In genomic region chr2:201465524-201465971, GRCh38 we compare ENCODE assay signal across 12 cellular contexts. TPM values are rescaled to one million over a fixed set of nuclear protein-coding genes. Genes with fewer than 3 reads are reported as not detected.
DNase-seq lines count a peak whose midpoint lies in the region; ATAC-seq and TF ChIP-seq lines count a peak whose summit lies in the region.
"Had no signal": no experiment of that assay in that cellular context is flagged by ENCODE, and none has a peak within 500 bp of the region (broad histone marks: within the 10 kb centered on the region; RNA-seq: fewer than 3 reads in every experiment).

No MANE protein-coding gene starts in this region.

- peak overlapping the region; percentile 28 for H2BK15ac ChIP-seq in mesenchymal stem cell (ENCODE audit: low read depth, poor library complexity, severe bottlenecking)

- H2BK120ac ChIP-seq in mesenchymal stem cell (ENCODE audit: low read depth, low read length) = peak overlapping the region; percentile 5

- H3K4me1 ChIP-seq in mesenchymal stem cell (ENCODE audit: control insufficient read depth, insufficient read depth, low read depth, low read length) (peaks cover 14% of the 10 kb centered on the region), thoracic aorta (ENCODE audit: control insufficient read depth in 1 of 2, low read depth in 2 of 2) (peaks cover 5 to 22% of the 10 kb centered on the region in 2 donors)

- peaks cover 10% of the 10 kb centered on the region for H3K79me1 ChIP-seq in mesenchymal stem cell (replicated peaks; ENCODE audit: low read length, poor library complexity, severe bottlenecking)

- ATAC-seq in thoracic aorta (ENCODE audit: insufficient number of reproducible peaks, low FRiP score, low read depth) = no peak

- H3K27me3 ChIP-seq in mesenchymal stem cell (ENCODE audit: control insufficient read depth in 1 of 2, insufficient read depth in 1 of 2, low read length in 2 of 2) (no peaks in the 10 kb centered on the region), thoracic aorta (replicated peaks; ENCODE audit: insufficient read depth) (no peaks in the 10 kb centered on the region)

- H3K9me3 ChIP-seq in mesenchymal stem cell (ENCODE audit: control insufficient read depth, low read length) (peaks cover 4% of the 10 kb centered on the region), thoracic aorta (no peaks in the 10 kb centered on the region)

- no peak overlapping the region for H2AK5ac ChIP-seq in mesenchymal stem cell (ENCODE audit: low read length, severe bottlenecking)

- no peak overlapping the region for H3K4me2 ChIP-seq in mesenchymal stem cell (ENCODE audit: low read length, poor library complexity, severe bottlenecking)

- H3K4me3 ChIP-seq in coronary artery (no peak overlapping the region), mesenchymal stem cell (ENCODE audit: insufficient read depth in 1 of 2, low read depth in 1 of 2, low read length in 2 of 2) (no peak overlapping the region), thoracic aorta (no peak overlapping the region)

- TF ChIP-seq CTCF in coronary artery (IDR thresholded peaks at IDR 0.05) (no peak), thoracic aorta (IDR thresholded peaks at IDR 0.05) (no peak)

- WGBS in mesenchymal stem cell = no CpG with 5 or more reads among the region's 2 CpGs

- H3K23ac ChIP-seq in mesenchymal stem cell (ENCODE audit: low read length in 2 of 2) = no peak overlapping the region

- H2BK5ac ChIP-seq in mesenchymal stem cell (ENCODE audit: low read depth, low read length, poor library complexity, severe bottlenecking) = peak overlapping the region; percentile 69

- H3K9ac ChIP-seq in mesenchymal stem cell (ENCODE audit: low read length) = peak overlapping the region; percentile 70

- H4K8ac ChIP-seq in mesenchymal stem cell (ENCODE audit: low read length) = peak overlapping the region; percentile 41

- H4K91ac ChIP-seq in mesenchymal stem cell (ENCODE audit: low read length) = no peak overlapping the region

- H3K27ac ChIP-seq in coronary artery = peak overlapping the region; percentile 24 to 78
- H3K27ac ChIP-seq in mesenchymal stem cell (ENCODE audit: low read length, poor library complexity, severe bottlenecking) = peak overlapping the region; percentile 92
- H3K27ac ChIP-seq in thoracic aorta = peak overlapping the region; percentile 10 to 45

- peak overlapping the region in 1 of 2 experiments; percentile 62 for H3K18ac ChIP-seq in mesenchymal stem cell (ENCODE audit: low read depth in 1 of 2, low read length in 2 of 2)

- peak overlapping the region in 1 of 2 experiments; percentile 84 for H2BK12ac ChIP-seq in mesenchymal stem cell (ENCODE audit: low read length in 2 of 2)

- H3K36me3 ChIP-seq in mesenchymal stem cell (ENCODE audit: control insufficient read depth in 1 of 2, insufficient read depth in 2 of 2, low read depth in 1 of 2, low read length in 2 of 2) = peaks cover 13 to 74% of the 10 kb centered on the region in 2 experiments
- H3K36me3 ChIP-seq in thoracic aorta = peaks cover 13% of the 10 kb centered on the region

- no peak overlapping the region for H2AFZ ChIP-seq in mesenchymal stem cell (ENCODE audit: low read depth, low read length)

- no peak overlapping the region for H3K4ac ChIP-seq in mesenchymal stem cell (ENCODE audit: low read depth in 1 of 2, low read length in 2 of 2)

- peak; percentile 61 for DNase-seq in NCI-H69 (lab: John Stamatoyannopoulos, UW)
- no peak for DNase-seq in coronary artery (ENCODE audit: low spot score)
- peak; percentile 15 for DNase-seq in mesenchymal stem cell
- no peak for DNase-seq in thoracic aorta (ENCODE audit: low spot score)
- DNase-seq in activated effector memory CD4-positive, alpha-beta T cell treated with Interleukin-2 at 50 U/mL for 16 hours = no peak
- no peak for DNase-seq in activated CD4-positive, alpha-beta T cell treated with anti-CD3 and anti-CD28 coated beads, Interleukin-2, amount 50 U/mL, for 1 hour
- no peak for DNase-seq in activated CD4-positive, alpha-beta T cell treated with anti-CD3 and anti-CD28 coated beads, Interleukin-2, amount 50 U/mL, for 48 hours
- DNase-seq: activated T-cell treated with anti-CD3 and anti-CD28 coated beads, Interleukin-2, amount 50 U/mL, for 24 hours; DMS79; MV-4-11; NK-92 treated with Interleukin-12 subunit alpha and Interleukin-12 subunit beta, amount 100 ng/mL, for 24 hours; stimulated activated CD4-positive, alpha-beta T cell treated with anti-CD3 and anti-CD28 coated beads, Interleukin-4, amount 100 ng/mL, for 4 hours had no signal

- no peak overlapping the region for H3K14ac ChIP-seq in mesenchymal stem cell (ENCODE audit: low read length in 2 of 2)

RNA-seq across cellular contexts. Expression of gene STRADB, which starts 14.0 kb away (rescaled TPM):
- polyA plus RNA-seq in mesenchymal stem cell (2013, experiment 1 of 2) = 16.6 TPM
- polyA plus RNA-seq in mesenchymal stem cell (2013, experiment 2 of 2) = 17.7 TPM
- total RNA-seq in thoracic aorta = 10 to 100 TPM in 1 of 2 donors, 1 to 10 TPM in 1; 8.7 to 13.8 TPM

RNA-seq across cellular contexts. Expression of gene TRAK2, which starts 14.3 kb away (rescaled TPM):
- 22.0 TPM for polyA plus RNA-seq in mesenchymal stem cell (2013, experiment 1 of 2)
- polyA plus RNA-seq in mesenchymal stem cell (2013, experiment 2 of 2) = 21.9 TPM
- 10 to 100 TPM; 69.3 to 88.5 TPM for total RNA-seq in thoracic aorta

Comparison
In these comparisons a context has a peak if more than half of its experiments do, and no peak if none do; other contexts are left out.
1. DNase-seq: peak in NCI-H69 (single experiment) and mesenchymal stem cell (single experiment); none in coronary artery (single experiment), thoracic aorta (single experiment), activated effector memory CD4-positive, alpha-beta T cell treated with Interleukin-2 at 50 U/mL for 16 hours (single experiment), activated CD4-positive, alpha-beta T cell treated with anti-CD3 and anti-CD28 coated beads, Interleukin-2, amount 50 U/mL, for 1 hour (single experiment) and activated CD4-positive, alpha-beta T cell treated with anti-CD3 and anti-CD28 coated beads, Interleukin-2, amount 50 U/mL, for 48 hours (0 of 2).
2. H3K27ac ChIP-seq: peak in every context shown above with its lines; median percentile 92 in mesenchymal stem cell; 51 in coronary artery; 28 in thoracic aorta.